In genomic region chrX:97402333-97402732, GRCh38 we compare ENCODE assay signal across 31 cellular contexts.
A peak's percentile ranks its signal among the peaks of the same experiment; 100 is the strongest.
DNase-seq lines count a peak whose midpoint lies in the region; ATAC-seq and TF ChIP-seq lines count a peak whose summit lies in the region.
"Had no signal": no experiment of that assay in that cellular context is flagged by ENCODE, and none has a peak within 500 bp of the region (broad histone marks: within the 10 kb centered on the region; RNA-seq: fewer than 3 reads in every experiment).

No MANE protein-coding gene starts in this region.

- H3K4me3 ChIP-seq in MM.1S (ENCODE audit: low read length) = no peak overlapping the region
- no peak overlapping the region for H3K4me3 ChIP-seq in cardiac fibroblast (replicated peaks in 1 of 2; ENCODE audit: low read depth in 2 of 2, low read length in 2 of 2)
- H3K4me3 ChIP-seq in smooth muscle cell = no peak overlapping the region
- H3K4me3 ChIP-seq: heart right ventricle, lower lobe of right lung, prostate gland, right lobe of liver, tibial artery had no signal

- H3K79me2 ChIP-seq in MM.1S (ENCODE audit: low read length) (no peaks in the 10 kb centered on the region), smooth muscle cell (ENCODE audit: low read depth) (no peaks in the 10 kb centered on the region)

- peaks cover 56% of the 10 kb centered on the region for H3F3A ChIP-seq in MM.1S (ENCODE audit: insufficient read depth, low read length)
- H3F3A ChIP-seq in smooth muscle cell (ENCODE audit: low read depth) = peaks cover 19% of the 10 kb centered on the region

- no peaks in the 10 kb centered on the region for H3K27me3 ChIP-seq in MM.1S (replicated peaks; ENCODE audit: insufficient read depth, low read length)
- no peaks in the 10 kb centered on the region for H3K27me3 ChIP-seq in smooth muscle cell (ENCODE audit: low read depth)
- H3K27me3 ChIP-seq: right lobe of liver, tibial artery had no signal

- no peaks in the 10 kb centered on the region for H3K9me3 Mint-ChIP-seq in activated naive CD8-positive, alpha-beta T cell treated with anti-CD3 and anti-CD28 coated beads, Interleukin-2, amount 50 U/mL, for 24 hours
- H3K9me3 Mint-ChIP-seq in activated naive CD8-positive, alpha-beta T cell treated with anti-CD3 and anti-CD28 coated beads for 36 hours = no peaks in the 10 kb centered on the region
- H3K9me3 Mint-ChIP-seq: activated naive CD8-positive, alpha-beta T cell treated with anti-CD3 and anti-CD28 coated beads, Interleukin-2, amount 10 ng/mL, durations not matched to agents 7 days and 5 days; dendritic cell treated with granulocyte-macrophage colony-stimulating factor and Interleukin-4, amounts not matched to agents 40 ng/mL and 50 ng/mL, for 4 days; natural killer cell treated with Interleukin-12 subunit alpha and Interleukin-12 subunit beta and Interleukin-15 and Interleukin-18, amount 100 ng/mL, for 72 hours had no signal

- H3K4me1 Mint-ChIP-seq in activated naive CD8-positive, alpha-beta T cell treated with anti-CD3 and anti-CD28 coated beads, Interleukin-2, amount 50 U/mL, for 24 hours = peaks cover 53% of the 10 kb centered on the region
- peaks cover 27% of the 10 kb centered on the region for H3K4me1 Mint-ChIP-seq in activated naive CD8-positive, alpha-beta T cell treated with anti-CD3 and anti-CD28 coated beads for 36 hours

- H3K9me2 ChIP-seq in MM.1S (replicated peaks; ENCODE audit: insufficient read depth, low read length) = no peaks in the 10 kb centered on the region

- H3K27ac ChIP-seq in MM.1S (ENCODE audit: low read length) (peak overlapping the region; percentile 83; the same call in 1 of the 2 replicates), smooth muscle cell (ENCODE audit: low read depth) (peak overlapping the region; percentile 52)
- H3K27ac ChIP-seq: heart right ventricle, lower lobe of right lung, prostate gland, right lobe of liver, tibial artery had no signal

- no peaks in the 10 kb centered on the region for H3K36me3 ChIP-seq in MM.1S (replicated peaks; ENCODE audit: insufficient read depth, low read length)
- H3K36me3 ChIP-seq in smooth muscle cell (ENCODE audit: low read depth) = no peaks in the 10 kb centered on the region
- H3K36me3 ChIP-seq: heart right ventricle, lower lobe of right lung, prostate gland, right lobe of liver, tibial artery had no signal

- H4K20me1 ChIP-seq in MM.1S (ENCODE audit: insufficient read depth, low read length) = no peaks in the 10 kb centered on the region
- no peaks in the 10 kb centered on the region for H4K20me1 ChIP-seq in smooth muscle cell (ENCODE audit: low read depth)

- H3K4me3 Mint-ChIP-seq in activated naive CD8-positive, alpha-beta T cell treated with anti-CD3 and anti-CD28 coated beads, Interleukin-2, amount 50 U/mL, for 24 hours = no peak overlapping the region
- H3K4me3 Mint-ChIP-seq in activated naive CD8-positive, alpha-beta T cell treated with anti-CD3 and anti-CD28 coated beads for 36 hours = no peak overlapping the region
- H3K4me3 Mint-ChIP-seq: activated naive CD8-positive, alpha-beta T cell treated with anti-CD3 and anti-CD28 coated beads, Interleukin-2, amount 10 ng/mL, durations not matched to agents 7 days and 5 days; dendritic cell treated with granulocyte-macrophage colony-stimulating factor and Interleukin-4, amounts not matched to agents 40 ng/mL and 50 ng/mL, for 4 days; H9 had no signal

- peak overlapping the region; percentile 42 for H3K27ac Mint-ChIP-seq in activated naive CD8-positive, alpha-beta T cell treated with anti-CD3 and anti-CD28 coated beads, Interleukin-2, amount 50 U/mL, for 24 hours
- H3K27ac Mint-ChIP-seq in activated naive CD8-positive, alpha-beta T cell treated with anti-CD3 and anti-CD28 coated beads for 36 hours = no peak overlapping the region
- H3K27ac Mint-ChIP-seq: activated naive CD8-positive, alpha-beta T cell treated with anti-CD3 and anti-CD28 coated beads, Interleukin-2, amount 10 ng/mL, durations not matched to agents 7 days and 5 days; dendritic cell treated with granulocyte-macrophage colony-stimulating factor and Interleukin-4, amounts not matched to agents 40 ng/mL and 50 ng/mL, for 4 days had no signal

- H3K27me3 Mint-ChIP-seq in activated naive CD8-positive, alpha-beta T cell treated with anti-CD3 and anti-CD28 coated beads, Interleukin-2, amount 50 U/mL, for 24 hours = no peaks in the 10 kb centered on the region
- H3K27me3 Mint-ChIP-seq in activated naive CD8-positive, alpha-beta T cell treated with anti-CD3 and anti-CD28 coated beads for 36 hours = no peaks in the 10 kb centered on the region
- H3K27me3 Mint-ChIP-seq: activated naive CD8-positive, alpha-beta T cell treated with anti-CD3 and anti-CD28 coated beads, Interleukin-2, amount 10 ng/mL, durations not matched to agents 7 days and 5 days; dendritic cell treated with granulocyte-macrophage colony-stimulating factor and Interleukin-4, amounts not matched to agents 40 ng/mL and 50 ng/mL, for 4 days; natural killer cell treated with Interleukin-12 subunit alpha and Interleukin-12 subunit beta and Interleukin-15 and Interleukin-18, amount 100 ng/mL, for 72 hours had no signal

- no peak for TF ChIP-seq CTCF in MM.1S (IDR thresholded peaks at IDR 0.05; ENCODE audit: low read length)
- no peak for TF ChIP-seq CTCF in cardiac fibroblast (IDR thresholded peaks at IDR 0.05; ENCODE audit: low read depth, low read length)
- TF ChIP-seq CTCF in smooth muscle cell (IDR thresholded peaks at IDR 0.05; ENCODE audit: borderline replicate concordance, insufficient read depth, poor library complexity, severe bottlenecking) = no peak

- H3K9me3 ChIP-seq in MM.1S (replicated peaks; ENCODE audit: insufficient read depth, low read length) (no peaks in the 10 kb centered on the region), smooth muscle cell (replicated peaks; ENCODE audit: low read depth) (no peaks in the 10 kb centered on the region)
- H3K9me3 ChIP-seq: heart right ventricle, lower lobe of right lung, prostate gland, right lobe of liver, tibial artery had no signal

- H3K4me2 ChIP-seq in MM.1S (ENCODE audit: low read depth, low read length) (peak overlapping the region; percentile 74; the same call in 1 of the 2 replicates), smooth muscle cell (no peak overlapping the region)

- no peak for DNase-seq in activated naive CD8-positive, alpha-beta T cell treated with anti-CD3 and anti-CD28 coated beads, Interleukin-2, amount 50 U/mL, for 24 hours
- DNase-seq in activated naive CD8-positive, alpha-beta T cell treated with anti-CD3 and anti-CD28 coated beads for 36 hours = no peak
- DNase-seq in MM.1S (no peak), cardiac fibroblast (ENCODE audit: low read depth in 2 of 2) (peak; percentile 35), smooth muscle cell (lab: John Stamatoyannopoulos, UW; ENCODE audit: unreplicated experiment) (no peak), 8988T (no peak)
- DNase-seq: activated gamma-delta T cell; activated naive CD8-positive, alpha-beta T cell treated with anti-CD3 and anti-CD28 coated beads, Interleukin-2, amount 10 ng/mL, durations not matched to agents 7 days and 5 days; C1 segment of cervical spinal cord; central memory CD4-positive, alpha-beta T cell; foreskin melanocyte; H9; heart right ventricle; Karpas-422; kidney glomerular epithelial cell; lower lobe of right lung; NCI-H1436; NCI-H2081; NCI-H226; NCI-H69; occipital lobe; right lobe of liver; SHP77; stimulated activated CD8-positive, alpha-beta memory T cell treated with anti-CD3 and anti-CD28 coated beads, Interleukin-4, amount 100 ng/mL, for 48 hours; T-helper 9 cell; tibial artery had no signal

- H3K4me1 ChIP-seq in MM.1S (ENCODE audit: low read length) = peaks cover 55% of the 10 kb centered on the region
- H3K4me1 ChIP-seq in smooth muscle cell (ENCODE audit: low read depth) = peaks cover 15% of the 10 kb centered on the region
- H3K4me1 ChIP-seq: heart right ventricle, lower lobe of right lung, prostate gland, right lobe of liver, tibial artery had no signal

- H3K9ac ChIP-seq in MM.1S (ENCODE audit: low read length) = no peak overlapping the region
- no peak overlapping the region for H3K9ac ChIP-seq in smooth muscle cell (ENCODE audit: low read depth)

- H2AFZ ChIP-seq in MM.1S (ENCODE audit: low read length) = no peak overlapping the region
- H2AFZ ChIP-seq in smooth muscle cell (ENCODE audit: low read depth) = no peak overlapping the region

- ATAC-seq in activated naive CD8-positive, alpha-beta T cell treated with anti-CD3 and anti-CD28 coated beads, Interleukin-2, amount 50 U/mL, for 24 hours = no peak
- ATAC-seq in HG02973 (IDR thresholded peaks at IDR 0.05; ENCODE audit: unreplicated experiment) = no peak
- ATAC-seq: esophagus mucosa, heart right ventricle had no signal

- no peaks in the 10 kb centered on the region for H3K36me3 Mint-ChIP-seq in activated naive CD8-positive, alpha-beta T cell treated with anti-CD3 and anti-CD28 coated beads, Interleukin-2, amount 50 U/mL, for 24 hours (ENCODE audit: low read depth)
- peaks cover 3% of the 10 kb centered on the region for H3K36me3 Mint-ChIP-seq in activated naive CD8-positive, alpha-beta T cell treated with anti-CD3 and anti-CD28 coated beads for 36 hours
- H3K36me3 Mint-ChIP-seq: natural killer cell treated with Interleukin-12 subunit alpha and Interleukin-12 subunit beta and Interleukin-15 and Interleukin-18, amount 100 ng/mL, for 72 hours had no signal

Comparison
In these comparisons a context has a peak if more than half of its experiments do, and no peak if none do; other contexts are left out.
1. DNase-seq: peak in cardiac fibroblast (2 of 2); none in activated naive CD8-positive, alpha-beta T cell treated with anti-CD3 and anti-CD28 coated beads, Interleukin-2, amount 50 U/mL, for 24 hours (single experiment), activated naive CD8-positive, alpha-beta T cell treated with anti-CD3 and anti-CD28 coated beads for 36 hours (single experiment), MM.1S (single experiment), smooth muscle cell (single experiment) and 8988T (single experiment).